In the genomic region with DNA sequence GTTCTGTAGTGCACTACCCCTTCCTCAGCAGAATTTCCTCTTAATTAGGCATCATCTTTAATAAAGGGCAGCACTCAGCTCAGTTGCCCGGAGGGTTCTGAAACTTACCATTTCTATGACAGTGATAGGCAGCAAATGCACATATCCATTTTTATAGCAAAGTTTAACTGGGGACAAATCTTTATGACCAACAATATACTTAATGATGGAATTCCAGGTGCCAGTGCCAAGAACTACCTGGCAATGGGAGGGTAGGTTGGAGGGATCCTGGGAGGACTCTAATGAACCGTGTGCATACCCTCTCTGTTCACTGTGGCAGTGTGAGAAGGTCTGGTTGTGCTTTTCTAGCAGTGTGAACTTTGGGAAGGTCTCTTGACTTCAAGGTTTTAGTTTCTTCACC, we compare ENCODE assay signal across 33 cellular contexts.
"Had no signal": no experiment of that assay in that cellular context is flagged by ENCODE, and none has a peak within 500 bp of the region (broad histone marks: within the 10 kb centered on the region; RNA-seq: fewer than 3 reads in every experiment).

No MANE protein-coding gene starts in this region.

- H3K27me3 ChIP-seq: brain microvascular endothelial cell, MG63, Peyer's patch, SJSA1 had no signal

- ATAC-seq: activated CD8-positive, alpha-beta memory T cell treated with anti-CD3 and anti-CD28 coated beads, Interleukin-2, amount 10 ng/mL, durations not matched to agents 7 days and 5 days; PC-3 had no signal

- DNase-seq: activated CD4-positive, alpha-beta memory T cell treated with anti-CD3 and anti-CD28 coated beads, Interleukin-2, amount 10 ng/mL, durations not matched to agents 7 days and 5 days; activated CD4-positive, alpha-beta T cell treated with anti-CD3 and anti-CD28 coated beads for 1 hour; activated CD4-positive, alpha-beta T cell treated with anti-CD3 and anti-CD28 coated beads for 48 hours; activated CD4-positive, CD25-positive, alpha-beta regulatory T cell; activated CD8-positive, alpha-beta memory T cell treated with anti-CD3 and anti-CD28 coated beads for 24 hours; activated CD8-positive, alpha-beta memory T cell treated with anti-CD3 and anti-CD28 coated beads, Interleukin-2, amount 10 ng/mL, durations not matched to agents 7 days and 5 days; activated CD8-positive, alpha-beta memory T cell treated with anti-CD3 and anti-CD28 coated beads, Interleukin-2, amount 50 U/mL, for 48 hours; activated effector memory CD4-positive, alpha-beta T cell treated with Interleukin-2 at 50 U/mL for 16 hours; activated naive CD4-positive, alpha-beta T cell; activated naive CD4-positive, alpha-beta T cell treated with anti-CD3 and anti-CD28 coated beads, Interleukin-2, amount 50 U/mL, for 16 hours; activated naive CD8-positive, alpha-beta T cell treated with anti-CD3 and anti-CD28 coated beads for 36 hours; activated T-cell treated with anti-CD3 and anti-CD28 coated beads, Interleukin-2, amount 50 U/mL, for 48 hours; amniotic stem cell; aorta; brain microvascular endothelial cell; central memory CD4-positive, alpha-beta T cell; Karpas-422; KBM-7; MG63; NCI-H1048; NCI-H1105 treated with DMSO at 0.1 percent for 48 hours; NCI-H1436; NCI-H1694; NCI-H1930; NCI-H2081 treated with DMSO at 0.1 percent for 48 hours; NCI-H510A; NCI-H748 treated with DMSO at 0.1 percent for 48 hours; NK-92 treated with Interleukin-12 subunit alpha and Interleukin-12 subunit beta, amount 100 ng/mL, for 24 hours; PC-3; Peyer's patch; RPMI8226; SHP77 treated with DMSO at 0.1 percent for 48 hours had no signal

- H3K4me3 ChIP-seq: MG63, Peyer's patch, SJSA1 had no signal

- H3K36me3 ChIP-seq: brain microvascular endothelial cell, MG63, Peyer's patch, SJSA1 had no signal

- H3K9me3 ChIP-seq: MG63, Peyer's patch, SJSA1 had no signal

- H3K27ac ChIP-seq: brain microvascular endothelial cell, Peyer's patch, SJSA1 had no signal
